ENCODE assay signal across 12 cellular contexts in the genomic region with DNA sequence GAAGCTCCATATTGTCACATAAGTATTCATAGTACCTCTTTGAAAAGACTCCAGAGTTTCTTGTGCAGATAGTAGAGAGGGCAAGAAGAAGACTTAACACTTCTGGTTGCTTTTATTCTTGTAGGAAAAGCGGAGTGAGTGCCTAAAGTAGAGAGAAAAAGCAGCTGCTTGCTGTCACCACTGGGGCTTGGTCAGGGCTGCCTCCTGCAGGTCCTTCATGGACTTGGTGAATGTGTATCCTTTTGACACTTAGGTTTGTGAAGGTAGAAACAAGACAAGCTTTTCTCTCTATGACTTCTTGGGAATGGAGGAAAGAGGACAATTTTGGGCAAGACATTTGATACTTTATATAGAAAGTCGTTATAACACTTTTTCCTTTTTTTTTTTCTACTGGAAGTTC.
DNase-seq lines count a peak whose midpoint lies in the region; ATAC-seq, FAIRE-seq and TF ChIP-seq lines count a peak whose summit lies in the region.
"Had no signal": no experiment of that assay in that cellular context is flagged by ENCODE, and none has a peak within 500 bp of the region (broad histone marks: within the 10 kb centered on the region; RNA-seq: fewer than 3 reads in every experiment).

No MANE protein-coding gene starts in this region.

- no peaks in the 10 kb centered on the region for H3K36me3 Mint-ChIP-seq in Caco-2 (ENCODE audit: insufficient read depth, unreplicated experiment)

- H3K4me3 ChIP-seq in Caco-2 (ENCODE audit: low read depth, low read length) = no peak overlapping the region
- H3K4me3 ChIP-seq in Panc1 (ENCODE audit: low read depth in 2 of 2, low read length in 2 of 2) = no peak overlapping the region
- H3K4me3 ChIP-seq in keratinocyte (ENCODE audit: control insufficient read depth in 2 of 3, extremely low read depth in 1 of 3, insufficient read depth in 2 of 3, low read depth in 1 of 3, low read length in 3 of 3) = no peak overlapping the region
- H3K4me3 ChIP-seq: ascending aorta had no signal

- peak; percentile 22 to 31 for TF ChIP-seq CTCF in Caco-2 (IDR thresholded peaks at IDR 0.05; ENCODE audit: insufficient read depth in 1 of 2, low read depth in 1 of 2, low read length in 1 of 2, severe bottlenecking in 1 of 2, unreplicated experiment in 1 of 2)
- peak; percentile 58 for TF ChIP-seq CTCF in Panc1 (IDR thresholded peaks at IDR 0.05)
- TF ChIP-seq CTCF in keratinocyte (optimal IDR thresholded peaks at IDR 0.05 in 1 of 3, IDR thresholded peaks at IDR 0.05 in 1 of 3, conservative IDR thresholded peaks at IDR 0.05 in 1 of 3; ENCODE audit: extremely low read depth in 1 of 3, insufficient read depth in 2 of 3, low read length in 3 of 3) = peak in 2 of 3 experiments; percentile 46 to 63
- no peak for TF ChIP-seq CTCF in omental fat pad (IDR thresholded peaks at IDR 0.05)

- no TSS peak for BruUV-seq in Caco-2 (replicated peaks; lab: Mats Ljungman, UMichigan)
- BruUV-seq in Panc1 (replicated peaks; lab: Mats Ljungman, UMichigan) = no TSS peak

- DNase-seq in Caco-2 = no peak
- no peak for DNase-seq in Panc1 (ENCODE audit: low read depth, low spot score)
- no peak for DNase-seq in keratinocyte (ENCODE audit: low read depth, low spot score)
- DNase-seq in omental fat pad (ENCODE audit: low spot score) = no peak
- DNase-seq in AML-193 (lab: John Stamatoyannopoulos, UW) = no peak
- DNase-seq: activated CD4-positive, alpha-beta T cell treated with anti-CD3 and anti-CD28 coated beads for 4 hours; GF-D8 had no signal

- H3K4me1 Mint-ChIP-seq in Caco-2 (ENCODE audit: low read depth, unreplicated experiment) = no peaks in the 10 kb centered on the region

- no peak overlapping the region for H3K27ac Mint-ChIP-seq in Caco-2 (ENCODE audit: unreplicated experiment)

- ATAC-seq in GM19351 (IDR thresholded peaks at IDR 0.05; ENCODE audit: unreplicated experiment) (peak; percentile 56), Panc1 (no peak; the same call in 1 of the 2 replicates), omental fat pad (ENCODE audit: low FRiP score) (no peak), GM18861 (IDR thresholded peaks at IDR 0.05; ENCODE audit: unreplicated experiment) (no peak), HG03571 (IDR thresholded peaks at IDR 0.05; ENCODE audit: unreplicated experiment) (no peak)

- H3K27me3 ChIP-seq in Caco-2 (replicated peaks; ENCODE audit: control insufficient read depth, insufficient read depth, low read length) = no peaks in the 10 kb centered on the region
- H3K27me3 ChIP-seq in Panc1 (ENCODE audit: control insufficient read depth, insufficient read depth, low read length) = no peaks in the 10 kb centered on the region
- H3K27me3 ChIP-seq in keratinocyte (ENCODE audit: control insufficient read depth, extremely low read depth, insufficient read depth, low read length) = peaks cover 2% of the 10 kb centered on the region
- H3K27me3 ChIP-seq: ascending aorta had no signal

- no peaks in the 10 kb centered on the region for H3K9me3 ChIP-seq in Caco-2
- no peaks in the 10 kb centered on the region for H3K9me3 ChIP-seq in Panc1 (ENCODE audit: control insufficient read depth, insufficient read depth, low read depth, low read length)
- H3K9me3 ChIP-seq in keratinocyte (ENCODE audit: control insufficient read depth, low read depth, low read length) = no peaks in the 10 kb centered on the region
- H3K9me3 ChIP-seq: ascending aorta had no signal

- H3K79me2 ChIP-seq in keratinocyte (ENCODE audit: control insufficient read depth, insufficient read depth, low read length) = no peaks in the 10 kb centered on the region
- H3K79me2 ChIP-seq: parathyroid adenoma had no signal

- intact Hi-C loops in Caco-2 (cut with micrococcal nuclease; ENCODE audit: unreplicated experiment) (loop anchor here (5.0 kb wide), 1 partner anchor 792 kb away; no protein-coding TSS in a partner anchor), Panc1 (cut with micrococcal nuclease; ENCODE audit: unreplicated experiment) (no loop called here)

- no peaks in the 10 kb centered on the region for H3K9me1 ChIP-seq in keratinocyte (ENCODE audit: control insufficient read depth, extremely low read depth, insufficient read depth, low read length)

- H3K27me3 Mint-ChIP-seq in Caco-2 (ENCODE audit: insufficient read depth, unreplicated experiment) = peaks cover 11% of the 10 kb centered on the region

- no peaks in the 10 kb centered on the region for H3K4me1 ChIP-seq in Caco-2
- H3K4me1 ChIP-seq in Panc1 (ENCODE audit: control insufficient read depth, insufficient read depth, low read length) = no peaks in the 10 kb centered on the region
- no peaks in the 10 kb centered on the region for H3K4me1 ChIP-seq in keratinocyte (ENCODE audit: control insufficient read depth, extremely low read depth, insufficient read depth, low read length)
- H3K4me1 ChIP-seq: ascending aorta, parathyroid adenoma had no signal

- H3K9me3 Mint-ChIP-seq in Caco-2 (ENCODE audit: unreplicated experiment) = no peaks in the 10 kb centered on the region

- H3K4me3 Mint-ChIP-seq in Caco-2 (ENCODE audit: unreplicated experiment) = no peak overlapping the region

- no peak for FAIRE-seq in keratinocyte (lab: Jason Lieb, UNC)

- H3K27ac ChIP-seq in Panc1 (ENCODE audit: low read length) (no peak overlapping the region), keratinocyte (ENCODE audit: control insufficient read depth, insufficient read depth, low read length) (no peak overlapping the region)
- H3K27ac ChIP-seq: ascending aorta, parathyroid adenoma had no signal

- CTCF ChIA-PET in Caco-2 (lab: Charles Lee) = no interaction called here
- CTCF ChIA-PET in Panc1 (lab: Charles Lee) = interaction anchor here (0.5 to 1.3 kb wide), 2 partner anchors 567 to 648 kb away, joined by 4 to 6 read pairs; no protein-coding TSS in a partner anchor

- no peak overlapping the region for H2AFZ ChIP-seq in keratinocyte (ENCODE audit: control insufficient read depth, low read length)
- H2AFZ ChIP-seq: parathyroid adenoma had no signal

- no peak overlapping the region for H3K9ac ChIP-seq in keratinocyte (ENCODE audit: control insufficient read depth, extremely low read depth, insufficient read depth, low read length)
- H3K9ac ChIP-seq: parathyroid adenoma had no signal

- POLR2A ChIA-PET in Caco-2 (lab: Charles Lee) = no interaction called here
- POLR2A ChIA-PET in Panc1 (lab: Charles Lee) = no interaction called here

- dilution Hi-C loops in keratinocyte (cut with MboI; ENCODE audit: extremely low pct_ligation_motif_present, low sequenced_read_pairs) = no loop called here

- in situ Hi-C loops in Panc1 (cut with HindIII; ENCODE audit: low pct_unique_long_range_greater_than_20kb, low sequenced_read_pairs) = no loop called here

- H4K20me1 ChIP-seq in keratinocyte (ENCODE audit: control insufficient read depth, extremely low read depth, insufficient read depth, low read length) = no peaks in the 10 kb centered on the region

- H3K36me3 ChIP-seq in Caco-2 (ENCODE audit: control insufficient read depth, insufficient read depth, low read length) (no peaks in the 10 kb centered on the region), Panc1 (ENCODE audit: control insufficient read depth, insufficient read depth, low read length) (no peaks in the 10 kb centered on the region), keratinocyte (ENCODE audit: control insufficient read depth in 2 of 2, extremely low read depth in 1 of 2, insufficient read depth in 2 of 2, low read length in 2 of 2) (no peaks in the 10 kb centered on the region)
- H3K36me3 ChIP-seq: ascending aorta had no signal

- no peak overlapping the region for H3K4me2 ChIP-seq in keratinocyte (ENCODE audit: control insufficient read depth, extremely low read depth, insufficient read depth, low read depth, low read length)

Comparison
In these comparisons a context has a peak if more than half of its experiments do, and no peak if none do; other contexts are left out.
1. CTCF ChIP-seq: peak in Caco-2 (2 of 2), Panc1 (single experiment) and keratinocyte (2 of 3); none in omental fat pad (0 of 3).